Comparison of ENCODE assay signal across 2 cellular contexts in the genomic region with DNA sequence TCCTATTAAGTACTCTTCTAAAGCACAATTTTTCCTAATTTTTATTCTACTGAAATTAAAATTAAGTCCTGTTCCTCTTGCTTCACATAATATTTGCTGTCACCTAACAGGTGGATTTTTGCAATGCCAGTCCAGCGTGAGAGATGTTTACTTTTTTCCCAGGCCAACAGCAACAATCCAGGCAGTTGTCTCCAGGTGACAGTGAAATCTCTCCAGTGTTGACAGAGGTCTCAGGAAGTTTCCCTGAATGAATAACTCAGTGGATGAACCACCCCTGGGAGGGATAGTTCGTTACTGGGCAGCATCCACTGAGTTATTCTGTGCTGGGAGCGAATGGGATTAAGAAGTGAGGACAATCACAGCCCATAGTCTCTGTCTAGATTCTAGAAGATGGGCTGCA.
A peak's percentile ranks its signal among the peaks of the same experiment; 100 is the strongest.
TF ChIP-seq lines count a peak whose summit lies in the region.

No MANE protein-coding gene starts in this region.

TF ChIP-seq in HEK293, 187 proteins besides CTCF, POLR2A, EP300 and RAD21:
- no peak for TF ChIP-seq ZNF24 (tag by site-specific recombination; IDR thresholded peaks at IDR 0.05)
- no peak for TF ChIP-seq ZNF157 (tag by site-specific recombination; IDR thresholded peaks at IDR 0.05)
- peak; percentile 40; the same call in 1 of the 2 replicates for TF ChIP-seq SCRT2 (tag by site-specific recombination; IDR thresholded peaks at IDR 0.05)

TF ChIP-seq in HepG2, 621 proteins besides CTCF, POLR2A, EP300 and RAD21 (continues in another document):
- TF ChIP-seq FOXK1 (CRISPR knock-in tag; IDR thresholded peaks at IDR 0.05; ENCODE audit: borderline replicate concordance, low read depth) (peak; percentile 86; the same call in 1 of the 2 replicates), ZEB1 (IDR thresholded peaks at IDR 0.05; ENCODE audit: insufficient replicate concordance, low read depth) (peak; percentile 59), TOPORS (CRISPR knock-in tag; IDR thresholded peaks at IDR 0.05) (no peak), MIXL1 (CRISPR knock-in tag; IDR thresholded peaks at IDR 0.05) (0 out of 2 replicates have a peak, but pooled peaks have one; percentile 16), ZNF550 (CRISPR knock-in tag; IDR thresholded peaks at IDR 0.05; ENCODE audit: borderline replicate concordance) (no peak), ZNF546 (CRISPR knock-in tag; conservative IDR thresholded peaks at IDR 0.05) (no peak), CREB1 (IDR thresholded peaks at IDR 0.05) (no peak), CREB1 (CRISPR knock-in tag; IDR thresholded peaks at IDR 0.05) (peak; percentile 62), FOXP1 (IDR thresholded peaks at IDR 0.05) (peak; percentile 49; the same call in 1 of the 2 replicates), FOXP1 (CRISPR knock-in tag; IDR thresholded peaks at IDR 0.05) (peak; percentile 88), FOXO1 (CRISPR knock-in tag; IDR thresholded peaks at IDR 0.05) (peak; percentile 70; the same call in 1 of the 2 replicates), ZSCAN30 (CRISPR knock-in tag; IDR thresholded peaks at IDR 0.05) (no peak), SAP130 (CRISPR knock-in tag; IDR thresholded peaks at IDR 0.05; ENCODE audit: low read depth) (peak; percentile 76), ATF1 (CRISPR knock-in tag; IDR thresholded peaks at IDR 0.05) (no peak), MBNL3 (CRISPR knock-in tag; conservative IDR thresholded peaks at IDR 0.05) (no peak), ETV5 (CRISPR knock-in tag; IDR thresholded peaks at IDR 0.05; ENCODE audit: borderline replicate concordance) (peak; percentile 37; the same call in 1 of the 2 replicates), ZFP36L2 (CRISPR knock-in tag; IDR thresholded peaks at IDR 0.05) (no peak), PPARG (CRISPR knock-in tag; conservative IDR thresholded peaks at IDR 0.05) (peak; percentile 27; the same call in 1 of the 2 replicates), GTF3A (CRISPR knock-in tag; conservative IDR thresholded peaks at IDR 0.05) (no peak), IRF1 (CRISPR knock-in tag; IDR thresholded peaks at IDR 0.05; ENCODE audit: low read depth) (no peak), ELF4 (CRISPR knock-in tag; IDR thresholded peaks at IDR 0.05; ENCODE audit: borderline replicate concordance) (no peak), ZNF878 (CRISPR knock-in tag; IDR thresholded peaks at IDR 0.05) (no peak), ZNF317 (CRISPR knock-in tag; IDR thresholded peaks at IDR 0.05) (no peak), KDM3A (CRISPR knock-in tag; IDR thresholded peaks at IDR 0.05; ENCODE audit: low read depth) (no peak), FOXA3 (CRISPR knock-in tag; IDR thresholded peaks at IDR 0.05) (peak; percentile 91), MED1 (CRISPR knock-in tag; IDR thresholded peaks at IDR 0.05) (peak; percentile 40; the same call in 1 of the 2 replicates), ZNF567 (CRISPR knock-in tag; IDR thresholded peaks at IDR 0.05; ENCODE audit: borderline replicate concordance) (no peak), PTBP1 (IDR thresholded peaks at IDR 0.05; ENCODE audit: low read depth, low read length, poor library complexity, severe bottlenecking) (no peak), TBX2 (CRISPR knock-in tag; IDR thresholded peaks at IDR 0.05; ENCODE audit: borderline replicate concordance) (peak; percentile 56; the same call in 1 of the 2 replicates), RFX1 (IDR thresholded peaks at IDR 0.05) (peak; percentile 47; the same call in 1 of the 2 replicates), ETV6 (CRISPR knock-in tag; conservative IDR thresholded peaks at IDR 0.05) (no peak), NFATC3 (CRISPR knock-in tag; IDR thresholded peaks at IDR 0.05) (no peak), RXRB (CRISPR knock-in tag; IDR thresholded peaks at IDR 0.05; ENCODE audit: borderline replicate concordance) (peak; percentile 47; the same call in 1 of the 2 replicates), MEIS2 (CRISPR knock-in tag; IDR thresholded peaks at IDR 0.05) (0 out of 2 replicates have a peak, but pooled peaks have one; percentile 39), ZMYM4 (CRISPR knock-in tag; IDR thresholded peaks at IDR 0.05) (peak; percentile 51; the same call in 1 of the 2 replicates), HMGXB4 (CRISPR knock-in tag; IDR thresholded peaks at IDR 0.05; ENCODE audit: borderline replicate concordance in 1 of 2, low read depth in 1 of 2) (no peak), ZNF614 (CRISPR knock-in tag; IDR thresholded peaks at IDR 0.05; ENCODE audit: borderline replicate concordance) (0 out of 2 replicates have a peak, but pooled peaks have one; percentile 22), SRF (IDR thresholded peaks at IDR 0.05; ENCODE audit: low read depth, low read length) (no peak), SNAPC5 (CRISPR knock-in tag; IDR thresholded peaks at IDR 0.05; ENCODE audit: borderline replicate concordance) (no peak), ZNF883 (CRISPR knock-in tag; IDR thresholded peaks at IDR 0.05; ENCODE audit: not compliant biosample characterization) (no peak), SOX5 (CRISPR knock-in tag; IDR thresholded peaks at IDR 0.05; ENCODE audit: borderline replicate concordance) (peak; percentile 72; the same call in 1 of the 2 replicates), GTF2F1 (IDR thresholded peaks at IDR 0.05; ENCODE audit: low read length) (no peak), TOE1 (CRISPR knock-in tag; IDR thresholded peaks at IDR 0.05) (no peak), MAF1 (CRISPR knock-in tag; IDR thresholded peaks at IDR 0.05; ENCODE audit: borderline replicate concordance) (no peak), ZNF724P (CRISPR knock-in tag; IDR thresholded peaks at IDR 0.05; ENCODE audit: borderline replicate concordance) (no peak), ZNF160 (CRISPR knock-in tag; IDR thresholded peaks at IDR 0.05) (no peak), ZNF460 (CRISPR knock-in tag; IDR thresholded peaks at IDR 0.05; ENCODE audit: borderline replicate concordance) (no peak), ZNF703 (CRISPR knock-in tag; IDR thresholded peaks at IDR 0.05; ENCODE audit: borderline replicate concordance) (no peak), ZNF207 (IDR thresholded peaks at IDR 0.05; ENCODE audit: borderline replicate concordance) (no peak), CENPBD1 (CRISPR knock-in tag; IDR thresholded peaks at IDR 0.05; ENCODE audit: borderline replicate concordance, low read depth) (no peak), RARA (CRISPR knock-in tag; IDR thresholded peaks at IDR 0.05) (0 out of 2 replicates have a peak, but pooled peaks have one; percentile 7), SALL1 (CRISPR knock-in tag; IDR thresholded peaks at IDR 0.05) (peak; percentile 54; the same call in 1 of the 2 replicates), ZNF136 (CRISPR knock-in tag; IDR thresholded peaks at IDR 0.05; ENCODE audit: low read depth) (no peak)
- TF ChIP-seq, protein P1, sequence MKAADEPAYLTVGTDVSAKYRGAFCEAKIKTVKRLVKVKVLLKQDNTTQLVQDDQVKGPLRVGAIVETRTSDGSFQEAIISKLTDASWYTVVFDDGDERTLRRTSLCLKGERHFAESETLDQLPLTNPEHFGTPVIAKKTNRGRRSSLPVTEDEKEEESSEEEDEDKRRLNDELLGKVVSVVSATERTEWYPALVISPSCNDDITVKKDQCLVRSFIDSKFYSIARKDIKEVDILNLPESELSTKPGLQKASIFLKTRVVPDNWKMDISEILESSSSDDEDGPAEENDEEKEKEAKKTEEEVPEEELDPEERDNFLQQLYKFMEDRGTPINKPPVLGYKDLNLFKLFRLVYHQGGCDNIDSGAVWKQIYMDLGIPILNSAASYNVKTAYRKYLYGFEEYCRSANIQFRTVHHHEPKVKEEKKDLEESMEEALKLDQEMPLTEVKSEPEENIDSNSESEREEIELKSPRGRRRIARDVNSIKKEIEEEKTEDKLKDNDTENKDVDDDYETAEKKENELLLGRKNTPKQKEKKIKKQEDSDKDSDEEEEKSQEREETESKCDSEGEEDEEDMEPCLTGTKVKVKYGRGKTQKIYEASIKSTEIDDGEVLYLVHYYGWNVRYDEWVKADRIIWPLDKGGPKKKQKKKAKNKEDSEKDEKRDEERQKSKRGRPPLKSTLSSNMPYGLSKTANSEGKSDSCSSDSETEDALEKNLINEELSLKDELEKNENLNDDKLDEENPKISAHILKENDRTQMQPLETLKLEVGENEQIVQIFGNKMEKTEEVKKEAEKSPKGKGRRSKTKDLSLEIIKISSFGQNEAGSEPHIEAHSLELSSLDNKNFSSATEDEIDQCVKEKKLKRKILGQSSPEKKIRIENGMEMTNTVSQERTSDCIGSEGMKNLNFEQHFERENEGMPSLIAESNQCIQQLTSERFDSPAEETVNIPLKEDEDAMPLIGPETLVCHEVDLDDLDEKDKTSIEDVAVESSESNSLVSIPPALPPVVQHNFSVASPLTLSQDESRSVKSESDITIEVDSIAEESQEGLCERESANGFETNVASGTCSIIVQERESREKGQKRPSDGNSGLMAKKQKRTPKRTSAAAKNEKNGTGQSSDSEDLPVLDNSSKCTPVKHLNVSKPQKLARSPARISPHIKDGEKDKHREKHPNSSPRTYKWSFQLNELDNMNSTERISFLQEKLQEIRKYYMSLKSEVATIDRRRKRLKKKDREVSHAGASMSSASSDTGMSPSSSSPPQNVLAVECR (CRISPR knock-in tag; IDR thresholded peaks at IDR 0.05; ENCODE audit: borderline replicate concordance), result peak; percentile 35; the same call in 1 of the 2 replicates
- TF ChIP-seq, protein P2, sequence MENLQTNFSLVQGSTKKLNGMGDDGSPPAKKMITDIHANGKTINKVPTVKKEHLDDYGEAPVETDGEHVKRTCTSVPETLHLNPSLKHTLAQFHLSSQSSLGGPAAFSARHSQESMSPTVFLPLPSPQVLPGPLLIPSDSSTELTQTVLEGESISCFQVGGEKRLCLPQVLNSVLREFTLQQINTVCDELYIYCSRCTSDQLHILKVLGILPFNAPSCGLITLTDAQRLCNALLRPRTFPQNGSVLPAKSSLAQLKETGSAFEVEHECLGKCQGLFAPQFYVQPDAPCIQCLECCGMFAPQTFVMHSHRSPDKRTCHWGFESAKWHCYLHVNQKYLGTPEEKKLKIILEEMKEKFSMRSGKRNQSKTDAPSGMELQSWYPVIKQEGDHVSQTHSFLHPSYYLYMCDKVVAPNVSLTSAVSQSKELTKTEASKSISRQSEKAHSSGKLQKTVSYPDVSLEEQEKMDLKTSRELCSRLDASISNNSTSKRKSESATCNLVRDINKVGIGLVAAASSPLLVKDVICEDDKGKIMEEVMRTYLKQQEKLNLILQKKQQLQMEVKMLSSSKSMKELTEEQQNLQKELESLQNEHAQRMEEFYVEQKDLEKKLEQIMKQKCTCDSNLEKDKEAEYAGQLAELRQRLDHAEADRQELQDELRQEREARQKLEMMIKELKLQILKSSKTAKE (CRISPR knock-in tag; IDR thresholded peaks at IDR 0.05; ENCODE audit: borderline replicate concordance), result no peak
- TF ChIP-seq, protein P3, sequence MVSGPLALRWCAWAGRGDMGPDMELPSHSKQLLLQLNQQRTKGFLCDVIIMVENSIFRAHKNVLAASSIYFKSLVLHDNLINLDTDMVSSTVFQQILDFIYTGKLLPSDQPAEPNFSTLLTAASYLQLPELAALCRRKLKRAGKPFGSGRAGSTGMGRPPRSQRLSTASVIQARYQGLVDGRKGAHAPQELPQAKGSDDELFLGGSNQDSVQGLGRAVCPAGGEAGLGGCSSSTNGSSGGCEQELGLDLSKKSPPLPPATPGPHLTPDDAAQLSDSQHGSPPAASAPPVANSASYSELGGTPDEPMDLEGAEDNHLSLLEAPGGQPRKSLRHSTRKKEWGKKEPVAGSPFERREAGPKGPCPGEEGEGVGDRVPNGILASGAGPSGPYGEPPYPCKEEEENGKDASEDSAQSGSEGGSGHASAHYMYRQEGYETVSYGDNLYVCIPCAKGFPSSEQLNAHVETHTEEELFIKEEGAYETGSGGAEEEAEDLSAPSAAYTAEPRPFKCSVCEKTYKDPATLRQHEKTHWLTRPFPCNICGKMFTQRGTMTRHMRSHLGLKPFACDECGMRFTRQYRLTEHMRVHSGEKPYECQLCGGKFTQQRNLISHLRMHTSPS (CRISPR knock-in tag; IDR thresholded peaks at IDR 0.05; ENCODE audit: low read depth), result no peak
